Comparison of ENCODE assay signal across 10 cellular contexts in genomic region chr11:59776210-59777066, GRCh38. TPM values are rescaled to one million over a fixed set of nuclear protein-coding genes. Genes with fewer than 3 reads are reported as not detected.
DNase-seq lines count a peak whose midpoint lies in the region; ATAC-seq and TF ChIP-seq lines count a peak whose summit lies in the region.
"Had no signal": no experiment of that assay in that cellular context is flagged by ENCODE, and none has a peak within 500 bp of the region (broad histone marks: within the 10 kb centered on the region; RNA-seq: fewer than 3 reads in every experiment).

No MANE protein-coding gene starts in this region.

- intact Hi-C loops in colonic mucosa (cut with DNase I), result no loop called here
- intact Hi-C loops in Right ventricle myocardium inferior (cut with DNase I), result no loop called here

- peak overlapping the region; percentile 20 for H3K27ac ChIP-seq in colonic mucosa
- H3K27ac ChIP-seq: sigmoid colon had no signal

- peaks cover 26 to 38% of the 10 kb centered on the region in 2 donors for H3K4me1 Mint-ChIP-seq in immature natural killer cell

- no peak for TF ChIP-seq CTCF in colonic mucosa (IDR thresholded peaks at IDR 0.05)

- H3K4me1 ChIP-seq in colonic mucosa, result peaks cover 3% of the 10 kb centered on the region
- H3K4me1 ChIP-seq: sigmoid colon had no signal

- no peaks in the 10 kb centered on the region for H3K27me3 ChIP-seq in colonic mucosa
- H3K27me3 ChIP-seq: sigmoid colon had no signal

- no peak overlapping the region for H3K4me3 ChIP-seq in colonic mucosa
- H3K4me3 ChIP-seq: sigmoid colon had no signal

- no peaks in the 10 kb centered on the region for H3K9me3 Mint-ChIP-seq in immature natural killer cell

- H3K4me3 Mint-ChIP-seq in immature natural killer cell, result no peak overlapping the region

- no peaks in the 10 kb centered on the region for H3K36me3 ChIP-seq in colonic mucosa

- peaks cover 23 to 28% (median 25%) of the 10 kb centered on the region in 3 donors for H3K36me3 Mint-ChIP-seq in immature natural killer cell

- no peak for ATAC-seq in Right ventricle myocardium inferior

- H3K9ac ChIP-seq in colonic mucosa (ENCODE audit: low read depth in 2 of 2, low read length in 2 of 2), result peak overlapping the region in 1 of 2 donors; percentile 21

- H3K27ac Mint-ChIP-seq in immature natural killer cell, result no peak overlapping the region

- peaks cover 0 to 2% (median 0%) of the 10 kb centered on the region in 3 donors for H3K27me3 Mint-ChIP-seq in immature natural killer cell (ENCODE audit: low read depth in 3 of 3)

- DNase-seq in EH (ENCODE audit: low read depth) (peak; percentile 47), M059J (ENCODE audit: low read depth) (peak; percentile 96), colonic mucosa (peak; percentile 65), non-pigmented ciliary epithelial cell (ENCODE audit: low read depth) (peak; percentile 70), DMS 273 treated with DMSO at 0.1 percent for 48 hours (lab: John Stamatoyannopoulos, UW) (no peak), immature natural killer cell (no peak), Right ventricle myocardium inferior (ENCODE audit: missing footprints) (no peak), putamen (ENCODE audit: low spot score) (no peak)
- DNase-seq: activated CD4-positive, alpha-beta T cell treated with anti-CD3 and anti-CD28 coated beads, Interleukin-2, amount 50 U/mL, for 48 hours; sigmoid colon had no signal

- H3K9me3 ChIP-seq in colonic mucosa, result no peaks in the 10 kb centered on the region
- H3K9me3 ChIP-seq: sigmoid colon had no signal

RNA-seq across cellular contexts. Expression of gene STX3, which starts 21.3 kb away (rescaled TPM):
- 35.1 and 52.7 TPM in 2 replicates for total RNA-seq in M059J (2014; rRNA removed; shearing (Covaris generic))
- total RNA-seq in colonic mucosa (10 to 100 TPM; 45.2 to 70.9 TPM), Right ventricle myocardium inferior (8.4 TPM)
- polyA plus RNA-seq in immature natural killer cell, result 1 to 10 TPM; 3.1 to 9.6 (median 7.0) TPM

RNA-seq across cellular contexts. Expression of gene MRPL16, which starts 34.1 kb away (rescaled TPM):
- total RNA-seq in M059J (2014; rRNA removed; shearing (Covaris generic)), result 57.2 and 65.7 TPM in 2 replicates
- total RNA-seq in colonic mucosa, result 10 to 100 TPM; 51.6 to 91.3 TPM
- 10 to 100 TPM; 64.1 to 77.5 (median 68.7) TPM for polyA plus RNA-seq in immature natural killer cell
- total RNA-seq in Right ventricle myocardium inferior, result 92.9 TPM

Comparison
In these comparisons a context has a peak if more than half of its experiments do, and no peak if none do; other contexts are left out.
1. DNase-seq: peak in EH (single experiment), M059J (single experiment), colonic mucosa (single experiment) and non-pigmented ciliary epithelial cell (single experiment); none in DMS 273 treated with DMSO at 0.1 percent for 48 hours (single experiment), immature natural killer cell (0 of 3), Right ventricle myocardium inferior (single experiment) and putamen (single experiment).